In the genomic region with DNA sequence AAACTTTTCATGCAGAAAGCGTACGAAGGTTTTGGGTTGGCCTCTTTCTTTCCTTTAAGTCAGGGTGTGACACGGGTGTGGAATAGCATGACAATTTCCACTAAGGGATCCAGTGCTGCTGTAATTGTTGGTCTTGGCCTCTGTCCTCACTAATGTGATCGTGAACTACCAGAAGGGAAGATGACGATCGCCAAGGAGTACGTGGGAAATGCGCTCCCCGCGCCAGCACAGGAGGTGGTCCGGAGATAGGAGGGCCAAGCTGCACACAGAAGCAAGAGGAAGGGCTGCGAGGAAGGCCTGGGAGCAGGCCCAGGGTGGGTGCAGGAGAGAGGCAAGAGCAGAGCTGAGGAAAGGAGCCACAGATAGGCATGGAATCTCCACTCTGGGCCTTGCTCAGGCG, we compare ENCODE assay signal across 18 cellular contexts.
DNase-seq lines count a peak whose midpoint lies in the region; ATAC-seq and TF ChIP-seq lines count a peak whose summit lies in the region.
"Had no signal": no experiment of that assay in that cellular context is flagged by ENCODE, and none has a peak within 500 bp of the region (broad histone marks: within the 10 kb centered on the region; RNA-seq: fewer than 3 reads in every experiment).

No MANE protein-coding gene starts in this region.

- H3K36me3 ChIP-seq in brain microvascular endothelial cell (replicated peaks) (no peaks in the 10 kb centered on the region), heart left ventricle (no peaks in the 10 kb centered on the region), mesendoderm (ENCODE audit: control insufficient read depth, insufficient read depth, low read length) (no peaks in the 10 kb centered on the region)
- no peaks in the 10 kb centered on the region for H3K36me3 ChIP-seq in effector memory CD4-positive, alpha-beta T cell (ENCODE audit: control insufficient read depth, insufficient read depth, low read length)

- H3K9me3 Mint-ChIP-seq in activated T-cell treated with anti-CD3 and anti-CD28 coated beads, Interleukin-2, amount 50 U/mL, for 4 hours, result no peaks in the 10 kb centered on the region
- H3K9me3 Mint-ChIP-seq: CD8-positive, alpha-beta memory T cell had no signal

- H3K36me3 Mint-ChIP-seq in activated T-cell treated with anti-CD3 and anti-CD28 coated beads, Interleukin-2, amount 50 U/mL, for 4 hours (ENCODE audit: insufficient read depth), result no peaks in the 10 kb centered on the region
- H3K36me3 Mint-ChIP-seq: CD8-positive, alpha-beta memory T cell had no signal

- H3K79me2 ChIP-seq in mesendoderm (ENCODE audit: control insufficient read depth, insufficient read depth, low read length), result no peaks in the 10 kb centered on the region

- no peak overlapping the region for H2BK5ac ChIP-seq in mesendoderm (ENCODE audit: low read length)

- no peak overlapping the region for H3K9ac ChIP-seq in mesendoderm (ENCODE audit: low read length)

- no peaks in the 10 kb centered on the region for H3K79me1 ChIP-seq in mesendoderm (ENCODE audit: low read length)

- TF ChIP-seq POLR2A in heart left ventricle (IDR thresholded peaks at IDR 0.05), result no peak

- H2BK15ac ChIP-seq in mesendoderm (replicated peaks; ENCODE audit: low read depth), result no peak overlapping the region

- peak; percentile 66 to 94 (median 74) for ATAC-seq in heart left ventricle
- peak; percentile 35 for ATAC-seq in sciatic nerve
- no peak for ATAC-seq in activated T-cell treated with anti-CD3 and anti-CD28 coated beads, Interleukin-2, amount 50 U/mL, for 4 hours

- H3K4me1 Mint-ChIP-seq in activated T-cell treated with anti-CD3 and anti-CD28 coated beads, Interleukin-2, amount 50 U/mL, for 4 hours (ENCODE audit: low read depth), result no peaks in the 10 kb centered on the region
- H3K4me1 Mint-ChIP-seq: CD8-positive, alpha-beta memory T cell had no signal

- intact Hi-C loops in heart left ventricle (cut with DNase I) (loop anchor here in 2 of 10 donors (5.0 kb wide), 2 partner anchors 84 to 139 kb away; no protein-coding TSS in a partner anchor), sciatic nerve (cut with DNase I) (no loop called here)

- no peak overlapping the region for H2AK5ac ChIP-seq in mesendoderm (ENCODE audit: low read length)

- no peak overlapping the region for H3K4me2 ChIP-seq in mesendoderm (ENCODE audit: low read length)

- peaks cover 10% of the 10 kb centered on the region for H3K27me3 Mint-ChIP-seq in activated T-cell treated with anti-CD3 and anti-CD28 coated beads, Interleukin-2, amount 50 U/mL, for 4 hours (ENCODE audit: low read depth)

- H3K4me3 Mint-ChIP-seq in activated T-cell treated with anti-CD3 and anti-CD28 coated beads, Interleukin-2, amount 50 U/mL, for 4 hours, result no peak overlapping the region
- H3K4me3 Mint-ChIP-seq: CD8-positive, alpha-beta memory T cell had no signal

- no peaks in the 10 kb centered on the region for H3K27me3 ChIP-seq in brain microvascular endothelial cell (replicated peaks)
- H3K27me3 ChIP-seq in heart left ventricle, result no peaks in the 10 kb centered on the region
- H3K27me3 ChIP-seq in mesendoderm (ENCODE audit: insufficient read depth, low read length, poor library complexity), result no peaks in the 10 kb centered on the region
- H3K27me3 ChIP-seq in effector memory CD4-positive, alpha-beta T cell (replicated peaks; ENCODE audit: control insufficient read depth, insufficient read depth, low read length, poor library complexity, severe bottlenecking), result no peaks in the 10 kb centered on the region

- in situ Hi-C loops in brain microvascular endothelial cell (cut with HindIII; ENCODE audit: low pct_ligation_motif_present, low sequenced_read_pairs), result no loop called here

- no peak overlapping the region for H3K4me3 ChIP-seq in brain microvascular endothelial cell (ENCODE audit: low read depth, low read length)
- H3K4me3 ChIP-seq in heart left ventricle, result no peak overlapping the region
- no peak overlapping the region for H3K4me3 ChIP-seq in mesendoderm (ENCODE audit: low read length)
- H3K4me3 ChIP-seq in effector memory CD4-positive, alpha-beta T cell (ENCODE audit: insufficient read depth, low read depth, low read length, poor library complexity, severe bottlenecking), result no peak overlapping the region

- H3K27ac ChIP-seq in brain microvascular endothelial cell, result no peak overlapping the region
- peak overlapping the region in 11 of 12 donors; percentile 24 to 69 (median 46) for H3K27ac ChIP-seq in heart left ventricle
- H3K27ac ChIP-seq in mesendoderm (ENCODE audit: low read depth, low read length), result no peak overlapping the region
- no peak overlapping the region for H3K27ac ChIP-seq in effector memory CD4-positive, alpha-beta T cell (ENCODE audit: insufficient read depth, low read length, poor library complexity, severe bottlenecking)
- H3K27ac ChIP-seq: C4-2B had no signal

- H3K56ac ChIP-seq in mesendoderm (ENCODE audit: low read length), result peak overlapping the region; percentile 1

- 60 to 70% (median 62%) methylated on average over 13 of the region's 13 CpGs for WGBS in heart left ventricle, 4 donors
- WGBS in mesendoderm (ENCODE audit: extremely low coverage, insufficient coverage, low lambda C conversion rate), result no CpG with 5 or more reads among the region's 13 CpGs

- H4K8ac ChIP-seq in mesendoderm (ENCODE audit: low read depth, low read length), result no peak overlapping the region

- no peak overlapping the region for H3K4ac ChIP-seq in mesendoderm (ENCODE audit: low read depth, low read length)

- H4K5ac ChIP-seq in mesendoderm (ENCODE audit: low read length), result no peak overlapping the region

- DNase-seq in brain microvascular endothelial cell (peak; percentile 49), heart left ventricle (peak in 4 of 5 donors; percentile 72 to 83 (median 78)), mesendoderm (no peak), sciatic nerve (ENCODE audit: low spot score) (no peak), T-helper 9 cell (no peak), NCI-H2196 treated with DMSO at 0.1 percent for 48 hours (lab: John Stamatoyannopoulos, UW; ENCODE audit: unreplicated experiment) (no peak)
- no peak for DNase-seq in activated T-cell treated with anti-CD3 and anti-CD28 coated beads, Interleukin-2, amount 50 U/mL, for 4 hours
- DNase-seq in effector memory CD4-positive, alpha-beta T cell, result no peak
- DNase-seq: CD8-positive, alpha-beta memory T cell; GDM1; GOT3; Kasumi-1; NCI-H1694; NCI-H2081; NCI-H446; NCI-H526; OCI-M1 had no signal

- no peak overlapping the region for H3K23ac ChIP-seq in mesendoderm (ENCODE audit: low read length)

- no peak for TF ChIP-seq CTCF in brain microvascular endothelial cell (IDR thresholded peaks at IDR 0.05; ENCODE audit: low read depth, low read length, missing control alignments)
- no peak for TF ChIP-seq CTCF in heart left ventricle (IDR thresholded peaks at IDR 0.05)

- H3K4me1 ChIP-seq in heart left ventricle (peaks cover 0 to 40% (median 16%) of the 10 kb centered on the region in 12 donors), mesendoderm (ENCODE audit: control insufficient read depth, low read depth, low read length) (peaks cover 13% of the 10 kb centered on the region)
- H3K4me1 ChIP-seq in effector memory CD4-positive, alpha-beta T cell (ENCODE audit: control insufficient read depth, insufficient read depth, low read length, poor library complexity, severe bottlenecking), result no peaks in the 10 kb centered on the region

- no peak overlapping the region for H3K18ac ChIP-seq in mesendoderm (ENCODE audit: low read length)

- H2BK120ac ChIP-seq in mesendoderm (ENCODE audit: low read depth, low read length), result no peak overlapping the region

- H3K9me3 ChIP-seq in heart left ventricle, result no peaks in the 10 kb centered on the region
- H3K9me3 ChIP-seq in effector memory CD4-positive, alpha-beta T cell (ENCODE audit: control insufficient read depth, low read length), result no peaks in the 10 kb centered on the region

Comparison
In these comparisons a context has a peak if more than half of its experiments do, and no peak if none do; other contexts are left out.
1. DNase-seq: peak in brain microvascular endothelial cell (single experiment) and heart left ventricle (4 of 5); none in mesendoderm (single experiment), sciatic nerve (single experiment), activated T-cell treated with anti-CD3 and anti-CD28 coated beads, Interleukin-2, amount 50 U/mL, for 4 hours (single experiment), effector memory CD4-positive, alpha-beta T cell (0 of 3), T-helper 9 cell (single experiment) and NCI-H2196 treated with DMSO at 0.1 percent for 48 hours (single experiment).
2. H3K27ac ChIP-seq: peak in heart left ventricle (11 of 12); none in brain microvascular endothelial cell (single experiment), mesendoderm (single experiment) and effector memory CD4-positive, alpha-beta T cell (single experiment).
3. ATAC-seq: peak in heart left ventricle (4 of 4) and sciatic nerve (single experiment); none in activated T-cell treated with anti-CD3 and anti-CD28 coated beads, Interleukin-2, amount 50 U/mL, for 4 hours (0 of 2).